ENCODE assay signal across 17 cellular contexts in genomic region chr22:19630614-19631013, GRCh38.
A peak's percentile ranks its signal among the peaks of the same experiment; 100 is the strongest.
DNase-seq lines count a peak whose midpoint lies in the region; ATAC-seq, FAIRE-seq and TF ChIP-seq lines count a peak whose summit lies in the region.
"Had no signal": no experiment of that assay in that cellular context is flagged by ENCODE, and none has a peak within 500 bp of the region (broad histone marks: within the 10 kb centered on the region; RNA-seq: fewer than 3 reads in every experiment).

No MANE protein-coding gene starts in this region.

- FAIRE-seq in K562 (lab: Jason Lieb, UNC): no peak
- FAIRE-seq: D721Med, GM12878 had no signal

- peaks cover 5% of the 10 kb centered on the region for H3K27me3 Mint-ChIP-seq in activated CD8-positive, alpha-beta memory T cell treated with anti-CD3 and anti-CD28 coated beads, Interleukin-2, amount 10 ng/mL, durations not matched to agents 7 days and 5 days
- H3K27me3 Mint-ChIP-seq: CD4-positive, alpha-beta T cell had no signal

- POLR2A ChIA-PET in K562 (lab: Yijun Ruan, JAX): interaction anchor here (0.6 to 3.9 kb wide), 15 partner anchors 9 to 486 kb away, joined by 3 to 19 read pairs (median 5); partner anchors contain the start of genes C22orf39, CDC45 and ESS2

- TF ChIP-seq EP300 in K562 (IDR thresholded peaks at IDR 0.05; ENCODE audit: low read length): no peak

- no peak overlapping the region for H3K4me3 Mint-ChIP-seq in activated CD8-positive, alpha-beta memory T cell treated with anti-CD3 and anti-CD28 coated beads, Interleukin-2, amount 10 ng/mL, durations not matched to agents 7 days and 5 days
- H3K4me3 Mint-ChIP-seq: B cell; CD14-positive monocyte; CD4-positive, alpha-beta T cell; CD8-positive, alpha-beta memory T cell; GM23338; HFFc6 had no signal

- H3K9me3 ChIP-seq in K562 (replicated peaks; ENCODE audit: control insufficient read depth, insufficient read depth, low read depth, low read length) (peaks cover 2% of the 10 kb centered on the region; the same call in 1 of the 2 replicates), osteoblast (ENCODE audit: low read depth, low read length) (no peaks in the 10 kb centered on the region)
- H3K9me3 ChIP-seq: BLaER1 treated with 17β-estradiol and CSF1 and Interleukin-3, amounts not matched to agents 10 nM and 100 nM; HAP-1 had no signal

- no peaks in the 10 kb centered on the region for H3K9me3 Mint-ChIP-seq in activated CD8-positive, alpha-beta memory T cell treated with anti-CD3 and anti-CD28 coated beads, Interleukin-2, amount 10 ng/mL, durations not matched to agents 7 days and 5 days (ENCODE audit: low read depth)
- H3K9me3 Mint-ChIP-seq: CD14-positive monocyte; CD4-positive, alpha-beta T cell; CD8-positive, alpha-beta memory T cell; GM23338; HFFc6 had no signal

- CTCF ChIA-PET in activated CD8-positive, alpha-beta memory T cell treated with anti-CD3 and anti-CD28 coated beads, Interleukin-2, amount 10 ng/mL, durations not matched to agents 7 days and 5 days (lab: Charles Lee): interaction anchor here (0.7 to 2.3 kb wide), 32 partner anchors 8 to 486 kb away, joined by 3 to 15 read pairs (median 4); partner anchors contain the start of genes CDC45, ESS2, HIRA and SLC25A1
- CTCF ChIA-PET in K562 (lab: Yijun Ruan, JAX; ENCODE audit: low intra/inter-chr PET ratio): interaction anchor here (0.6 to 3.6 kb wide), 19 partner anchors 10 to 676 kb away, joined by 3 to 31 read pairs (median 5); partner anchors contain the start of genes ESS2, SLC25A1 and UFD1

- WGBS in K562 (ENCODE audit: insufficient coverage, low coverage, missing lambda C conversion rate): 46% methylated on average over 5 of the region's 5 CpGs

- no peak overlapping the region for H3K27ac Mint-ChIP-seq in activated CD8-positive, alpha-beta memory T cell treated with anti-CD3 and anti-CD28 coated beads, Interleukin-2, amount 10 ng/mL, durations not matched to agents 7 days and 5 days
- H3K27ac Mint-ChIP-seq: B cell; CD14-positive monocyte; CD4-positive, alpha-beta T cell; CD8-positive, alpha-beta memory T cell; GM23338; HFFc6 had no signal

- no peak for TF ChIP-seq CTCF in K562 (IDR thresholded peaks at IDR 0.05 in 2 of 3, conservative IDR thresholded peaks at IDR 0.05 in 1 of 3; ENCODE audit: insufficient read depth in 2 of 3, low read depth in 1 of 3, low read length in 3 of 3)
- TF ChIP-seq CTCF in osteoblast (IDR thresholded peaks at IDR 0.05; ENCODE audit: extremely low read depth, low read depth, low read length): no peak

- no peak for ATAC-seq in activated CD8-positive, alpha-beta memory T cell treated with anti-CD3 and anti-CD28 coated beads, Interleukin-2, amount 10 ng/mL, durations not matched to agents 7 days and 5 days
- ATAC-seq in K562 (no peak), GM21447 (IDR thresholded peaks at IDR 0.05; ENCODE audit: unreplicated experiment) (no peak)

- no peaks in the 10 kb centered on the region for H3K36me3 Mint-ChIP-seq in activated CD8-positive, alpha-beta memory T cell treated with anti-CD3 and anti-CD28 coated beads, Interleukin-2, amount 10 ng/mL, durations not matched to agents 7 days and 5 days
- H3K36me3 Mint-ChIP-seq: CD14-positive monocyte; CD8-positive, alpha-beta memory T cell had no signal

- H3K4me2 ChIP-seq in K562 (ENCODE audit: insufficient read depth, low read length) (no peak overlapping the region), osteoblast (ENCODE audit: insufficient read depth, low read length) (no peak overlapping the region)
- H3K4me2 ChIP-seq: BLaER1 treated with 17β-estradiol and CSF1 and Interleukin-3, amounts not matched to agents 10 nM and 100 nM; GM23338 had no signal

- H3K27me3 ChIP-seq in K562 (ENCODE audit: control insufficient read depth in 2 of 2, insufficient read depth in 2 of 2, low read length in 2 of 2) (peaks cover 0 to 16% of the 10 kb centered on the region in 2 experiments; a peak in 4 of 5 replicates), osteoblast (ENCODE audit: insufficient read depth, low read length) (no peaks in the 10 kb centered on the region)
- H3K27me3 ChIP-seq: BLaER1 treated with 17β-estradiol and CSF1 and Interleukin-3, amounts not matched to agents 10 nM and 100 nM had no signal

- TF ChIP-seq RAD21 in K562 (CRISPR knock-in tag; conservative IDR thresholded peaks at IDR 0.05 in 1 of 2, IDR thresholded peaks at IDR 0.05 in 1 of 2): no peak

- H3K27ac ChIP-seq in K562 (ENCODE audit: extremely low read depth, low read depth, low read length) (no peak overlapping the region), osteoblast (ENCODE audit: low read depth, low read length) (no peak overlapping the region)
- H3K27ac ChIP-seq: BLaER1 treated with 17β-estradiol and CSF1 and Interleukin-3, amounts not matched to agents 10 nM and 100 nM had no signal

- no peaks in the 10 kb centered on the region for H3K36me3 ChIP-seq in K562 (ENCODE audit: control insufficient read depth, insufficient read depth, low read length)
- H3K36me3 ChIP-seq in osteoblast (ENCODE audit: insufficient read depth, low read length): no peaks in the 10 kb centered on the region
- H3K36me3 ChIP-seq: BLaER1 treated with 17β-estradiol and CSF1 and Interleukin-3, amounts not matched to agents 10 nM and 100 nM; HAP-1 had no signal

- no TSS peak for BruUV-seq in K562 (replicated peaks; lab: Mats Ljungman, UMichigan)

- no peak overlapping the region for H3K4me3 ChIP-seq in K562
- no peak overlapping the region for H3K4me3 ChIP-seq in osteoblast (ENCODE audit: insufficient read depth, low read length)
- H3K4me3 ChIP-seq: BLaER1 treated with 17β-estradiol and CSF1 and Interleukin-3, amounts not matched to agents 10 nM and 100 nM; GM12878; GM23338; HAP-1 had no signal

- intact Hi-C loops in K562 (cut with micrococcal nuclease): loop anchor here (1.0 to 5.0 kb wide), 8 partner anchors 54 to 631 kb away; partner anchors contain the start of genes CDC45, ESS2 and UFD1

- H3K9me1 ChIP-seq in K562 (ENCODE audit: control insufficient read depth, insufficient read depth, low read length): peaks cover 4% of the 10 kb centered on the region

- peak; percentile 25 for DNase-seq in activated CD8-positive, alpha-beta memory T cell treated with anti-CD3 and anti-CD28 coated beads, Interleukin-2, amount 50 U/mL, for 48 hours
- DNase-seq in activated CD8-positive, alpha-beta memory T cell treated with anti-CD3 and anti-CD28 coated beads, Interleukin-2, amount 10 ng/mL, durations not matched to agents 7 days and 5 days: no peak
- DNase-seq in K562 (ENCODE audit: extremely low read depth in 1 of 4, low spot score in 3 of 4): no peak
- DNase-seq in osteoblast (ENCODE audit: insufficient read length, low spot score, missing footprints): peak; percentile 23
- DNase-seq in NK-92 treated with Interleukin-12 subunit alpha and Interleukin-12 subunit beta, amount 100 ng/mL, for 24 hours (lab: John Stamatoyannopoulos, UW): no peak
- DNase-seq: DMS 273 treated with DMSO at 0.1 percent for 48 hours had no signal

- TF ChIP-seq POLR2A in K562 (conservative IDR thresholded peaks at IDR 0.05): no peak

- H2AFZ ChIP-seq in K562 (ENCODE audit: low read depth, low read length): no peak overlapping the region
- H2AFZ ChIP-seq in osteoblast (ENCODE audit: low read length): no peak overlapping the region
- H2AFZ ChIP-seq: GM23338 had no signal

- H4K20me1 ChIP-seq in K562 (replicated peaks; ENCODE audit: control insufficient read depth, insufficient read depth, low read length) (no peaks in the 10 kb centered on the region), osteoblast (ENCODE audit: insufficient read depth, low read length) (no peaks in the 10 kb centered on the region)
- H4K20me1 ChIP-seq: BLaER1 treated with 17β-estradiol and CSF1 and Interleukin-3, amounts not matched to agents 10 nM and 100 nM had no signal

- H3K4me1 Mint-ChIP-seq in activated CD8-positive, alpha-beta memory T cell treated with anti-CD3 and anti-CD28 coated beads, Interleukin-2, amount 10 ng/mL, durations not matched to agents 7 days and 5 days: no peaks in the 10 kb centered on the region
- H3K4me1 Mint-ChIP-seq: B cell had no signal

- in situ Hi-C loops in K562 (cut with MboI): no loop called here

- H3K4me1 ChIP-seq in K562 (replicated peaks in 1 of 2; ENCODE audit: control insufficient read depth in 2 of 2, insufficient read depth in 2 of 2, low read length in 2 of 2) (peaks cover 15 to 23% of the 10 kb centered on the region in 2 experiments; a peak in 4 of 5 replicates), osteoblast (ENCODE audit: insufficient read depth, low read length) (no peaks in the 10 kb centered on the region)

- no peak overlapping the region for H3K9ac ChIP-seq in K562 (ENCODE audit: insufficient read depth in 1 of 2, low read depth in 2 of 2, low read length in 2 of 2)
- H3K9ac ChIP-seq: BLaER1 treated with 17β-estradiol and CSF1 and Interleukin-3, amounts not matched to agents 10 nM and 100 nM had no signal

- H3K79me2 ChIP-seq in K562 (ENCODE audit: control insufficient read depth, insufficient read depth, low read length) (no peaks in the 10 kb centered on the region), osteoblast (ENCODE audit: insufficient read depth, low read length) (no peaks in the 10 kb centered on the region)

TF ChIP-seq in K562, 482 proteins besides CTCF, POLR2A, EP300 and RAD21 (continues in another document):
- 0 out of 2 replicates have a peak, but pooled peaks have one; percentile 23 for TF ChIP-seq ZNF134 (CRISPR knock-in tag; conservative IDR thresholded peaks at IDR 0.05)
- no peak; the same call in 1 of the 2 replicates for TF ChIP-seq NR2C2 (CRISPR knock-in tag; IDR thresholded peaks at IDR 0.05)
- TF ChIP-seq NR2C2 (tag; IDR thresholded peaks at IDR 0.05): no peak
- peak; percentile 34; the same call in 1 of the 2 replicates for TF ChIP-seq NFXL1 (CRISPR knock-in tag; IDR thresholded peaks at IDR 0.05)
- TF ChIP-seq TOE1 (IDR thresholded peaks at IDR 0.05; ENCODE audit: borderline replicate concordance): no peak
- TF ChIP-seq TOE1 (CRISPR knock-in tag; IDR thresholded peaks at IDR 0.05; ENCODE audit: borderline replicate concordance, low read depth): peak; percentile 74; the same call in 1 of the 2 replicates
- peak; percentile 67; the same call in 1 of the 2 replicates for TF ChIP-seq E2F5 (CRISPR knock-in tag; IDR thresholded peaks at IDR 0.05)

Comparison
In these comparisons a context has a peak if more than half of its experiments do, and no peak if none do; other contexts are left out.
1. DNase-seq: peak in activated CD8-positive, alpha-beta memory T cell treated with anti-CD3 and anti-CD28 coated beads, Interleukin-2, amount 50 U/mL, for 48 hours (single experiment) and osteoblast (single experiment); none in activated CD8-positive, alpha-beta memory T cell treated with anti-CD3 and anti-CD28 coated beads, Interleukin-2, amount 10 ng/mL, durations not matched to agents 7 days and 5 days (single experiment), K562 (0 of 4) and NK-92 treated with Interleukin-12 subunit alpha and Interleukin-12 subunit beta, amount 100 ng/mL, for 24 hours (single experiment).